2 cellular contexts compared by ENCODE assay signal in the genomic region with DNA sequence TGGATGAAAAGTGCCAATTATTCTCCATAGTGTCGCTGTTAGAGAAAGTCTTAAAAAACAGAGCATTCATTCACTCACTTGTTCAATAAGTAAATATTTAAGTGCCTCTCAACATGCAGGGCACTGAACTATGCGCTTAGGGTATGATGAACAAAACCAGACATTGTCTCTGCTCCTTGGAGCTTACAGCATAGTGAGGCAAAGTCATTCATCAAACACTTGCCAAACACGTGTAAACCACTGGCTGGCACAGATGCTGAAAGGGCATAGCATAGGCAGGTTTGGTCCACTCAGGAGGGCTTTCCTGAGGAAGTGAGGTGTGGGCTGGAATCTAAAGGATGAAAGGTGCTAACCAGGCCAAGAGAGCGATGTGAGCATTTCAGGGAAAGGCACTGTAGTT.
A peak's percentile ranks its signal among the peaks of the same experiment; 100 is the strongest.
TF ChIP-seq lines count a peak whose summit lies in the region.

No MANE protein-coding gene starts in this region.

TF ChIP-seq in IMR-90, 13 proteins besides CTCF, POLR2A, EP300 and RAD21:
- TF ChIP-seq MAZ (IDR thresholded peaks at IDR 0.05; ENCODE audit: borderline replicate concordance, low read depth, low read length) (no peak), RFX5 (IDR thresholded peaks at IDR 0.05; ENCODE audit: low read depth, low read length) (no peak), SMC3 (IDR thresholded peaks at IDR 0.05; ENCODE audit: low read depth, low read length) (no peak), CEBPB (IDR thresholded peaks at IDR 0.05; ENCODE audit: low read depth, low read length) (no peak), NFE2L2 (IDR thresholded peaks at IDR 0.05; ENCODE audit: low read depth, low read length) (no peak), BHLHE40 (IDR thresholded peaks at IDR 0.05; ENCODE audit: low read depth, low read length) (no peak)
- TF ChIP-seq, protein P1, sequence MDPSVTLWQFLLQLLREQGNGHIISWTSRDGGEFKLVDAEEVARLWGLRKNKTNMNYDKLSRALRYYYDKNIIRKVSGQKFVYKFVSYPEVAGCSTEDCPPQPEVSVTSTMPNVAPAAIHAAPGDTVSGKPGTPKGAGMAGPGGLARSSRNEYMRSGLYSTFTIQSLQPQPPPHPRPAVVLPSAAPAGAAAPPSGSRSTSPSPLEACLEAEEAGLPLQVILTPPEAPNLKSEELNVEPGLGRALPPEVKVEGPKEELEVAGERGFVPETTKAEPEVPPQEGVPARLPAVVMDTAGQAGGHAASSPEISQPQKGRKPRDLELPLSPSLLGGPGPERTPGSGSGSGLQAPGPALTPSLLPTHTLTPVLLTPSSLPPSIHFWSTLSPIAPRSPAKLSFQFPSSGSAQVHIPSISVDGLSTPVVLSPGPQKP (IDR thresholded peaks at IDR 0.05; ENCODE audit: borderline replicate concordance, low read depth, low read length), result no peak

TF ChIP-seq in WTC11, 78 proteins besides CTCF, POLR2A, EP300 and RAD21:
- peak; percentile 58; the same call in 1 of the 2 replicates for TF ChIP-seq GABPB1 (CRISPR knock-in tag; IDR thresholded peaks at IDR 0.05)
- TF ChIP-seq, protein P2, sequence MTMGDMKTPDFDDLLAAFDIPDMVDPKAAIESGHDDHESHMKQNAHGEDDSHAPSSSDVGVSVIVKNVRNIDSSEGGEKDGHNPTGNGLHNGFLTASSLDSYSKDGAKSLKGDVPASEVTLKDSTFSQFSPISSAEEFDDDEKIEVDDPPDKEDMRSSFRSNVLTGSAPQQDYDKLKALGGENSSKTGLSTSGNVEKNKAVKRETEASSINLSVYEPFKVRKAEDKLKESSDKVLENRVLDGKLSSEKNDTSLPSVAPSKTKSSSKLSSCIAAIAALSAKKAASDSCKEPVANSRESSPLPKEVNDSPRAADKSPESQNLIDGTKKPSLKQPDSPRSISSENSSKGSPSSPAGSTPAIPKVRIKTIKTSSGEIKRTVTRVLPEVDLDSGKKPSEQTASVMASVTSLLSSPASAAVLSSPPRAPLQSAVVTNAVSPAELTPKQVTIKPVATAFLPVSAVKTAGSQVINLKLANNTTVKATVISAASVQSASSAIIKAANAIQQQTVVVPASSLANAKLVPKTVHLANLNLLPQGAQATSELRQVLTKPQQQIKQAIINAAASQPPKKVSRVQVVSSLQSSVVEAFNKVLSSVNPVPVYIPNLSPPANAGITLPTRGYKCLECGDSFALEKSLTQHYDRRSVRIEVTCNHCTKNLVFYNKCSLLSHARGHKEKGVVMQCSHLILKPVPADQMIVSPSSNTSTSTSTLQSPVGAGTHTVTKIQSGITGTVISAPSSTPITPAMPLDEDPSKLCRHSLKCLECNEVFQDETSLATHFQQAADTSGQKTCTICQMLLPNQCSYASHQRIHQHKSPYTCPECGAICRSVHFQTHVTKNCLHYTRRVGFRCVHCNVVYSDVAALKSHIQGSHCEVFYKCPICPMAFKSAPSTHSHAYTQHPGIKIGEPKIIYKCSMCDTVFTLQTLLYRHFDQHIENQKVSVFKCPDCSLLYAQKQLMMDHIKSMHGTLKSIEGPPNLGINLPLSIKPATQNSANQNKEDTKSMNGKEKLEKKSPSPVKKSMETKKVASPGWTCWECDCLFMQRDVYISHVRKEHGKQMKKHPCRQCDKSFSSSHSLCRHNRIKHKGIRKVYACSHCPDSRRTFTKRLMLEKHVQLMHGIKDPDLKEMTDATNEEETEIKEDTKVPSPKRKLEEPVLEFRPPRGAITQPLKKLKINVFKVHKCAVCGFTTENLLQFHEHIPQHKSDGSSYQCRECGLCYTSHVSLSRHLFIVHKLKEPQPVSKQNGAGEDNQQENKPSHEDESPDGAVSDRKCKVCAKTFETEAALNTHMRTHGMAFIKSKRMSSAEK (CRISPR knock-in tag; IDR thresholded peaks at IDR 0.05; ENCODE audit: borderline replicate concordance), result no peak
